ENCODE assay signal across 2 cellular contexts in genomic region chr11:62853279-62853965, GRCh38.
TF ChIP-seq lines count a peak whose summit lies in the region.

No MANE protein-coding gene starts in this region.

TF ChIP-seq in IMR-90, 13 proteins besides CTCF, POLR2A, EP300 and RAD21:
- TF ChIP-seq NFE2L2 (IDR thresholded peaks at IDR 0.05; ENCODE audit: low read depth, low read length): no peak
- TF ChIP-seq FOS (IDR thresholded peaks at IDR 0.05; ENCODE audit: low read depth, low read length): no peak
- TF ChIP-seq SMC3 (IDR thresholded peaks at IDR 0.05; ENCODE audit: low read depth, low read length): no peak
- no peak for TF ChIP-seq MXI1 (IDR thresholded peaks at IDR 0.05; ENCODE audit: borderline replicate concordance, low read depth, low read length)
- TF ChIP-seq CEBPB (IDR thresholded peaks at IDR 0.05; ENCODE audit: low read depth, low read length): no peak
- no peak for TF ChIP-seq RFX5 (IDR thresholded peaks at IDR 0.05; ENCODE audit: low read depth, low read length)
- TF ChIP-seq, protein P1, sequence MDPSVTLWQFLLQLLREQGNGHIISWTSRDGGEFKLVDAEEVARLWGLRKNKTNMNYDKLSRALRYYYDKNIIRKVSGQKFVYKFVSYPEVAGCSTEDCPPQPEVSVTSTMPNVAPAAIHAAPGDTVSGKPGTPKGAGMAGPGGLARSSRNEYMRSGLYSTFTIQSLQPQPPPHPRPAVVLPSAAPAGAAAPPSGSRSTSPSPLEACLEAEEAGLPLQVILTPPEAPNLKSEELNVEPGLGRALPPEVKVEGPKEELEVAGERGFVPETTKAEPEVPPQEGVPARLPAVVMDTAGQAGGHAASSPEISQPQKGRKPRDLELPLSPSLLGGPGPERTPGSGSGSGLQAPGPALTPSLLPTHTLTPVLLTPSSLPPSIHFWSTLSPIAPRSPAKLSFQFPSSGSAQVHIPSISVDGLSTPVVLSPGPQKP (IDR thresholded peaks at IDR 0.05; ENCODE audit: borderline replicate concordance, low read depth, low read length): no peak
- no peak for TF ChIP-seq MAFK (IDR thresholded peaks at IDR 0.05; ENCODE audit: low read depth, low read length)
- no peak for TF ChIP-seq BHLHE40 (IDR thresholded peaks at IDR 0.05; ENCODE audit: low read depth, low read length)

TF ChIP-seq in GM12878, 131 proteins besides CTCF, POLR2A, EP300 and RAD21:
- TF ChIP-seq GABPA (IDR thresholded peaks at IDR 0.05; ENCODE audit: low read depth) (no peak), RUNX3 (IDR thresholded peaks at IDR 0.05; ENCODE audit: low read length) (peak; percentile 17; the same call in 1 of the 2 replicates)
